In genomic region chr4:59762344-59762743, GRCh38 we compare ENCODE assay signal across 35 cellular contexts.
"Had no signal": no experiment of that assay in that cellular context is flagged by ENCODE, and none has a peak within 500 bp of the region (broad histone marks: within the 10 kb centered on the region; RNA-seq: fewer than 3 reads in every experiment).

No MANE protein-coding gene starts in this region.

- H3K36me3 ChIP-seq: MG63 had no signal

- DNase-seq: Karpas-422, Kasumi-1, MG63, MM.1S, MV-4-11, NCI-H1048, NCI-H1092, NCI-H1092 treated with DMSO at 0.1 percent for 48 hours, NCI-H1105, NCI-H1105 treated with DMSO at 0.1 percent for 48 hours, NCI-H1417, NCI-H1417 treated with DMSO at 0.1 percent for 48 hours, NCI-H1436, NCI-H1436 treated with DMSO at 0.1 percent for 48 hours, NCI-H146, NCI-H1694, NCI-H1694 treated with DMSO at 0.1 percent for 48 hours, NCI-H187, NCI-H187 treated with DMSO at 0.1 percent for 48 hours, NCI-H1930, NCI-H2029, NCI-H2029 treated with DMSO at 0.1 percent for 48 hours, NCI-H2081, NCI-H2081 treated with DMSO at 0.1 percent for 48 hours, NCI-H2107, NCI-H2171, NCI-H2171 treated with DMSO at 0.1 percent for 48 hours, NCI-H2227 treated with DMSO at 0.1 percent for 48 hours, NCI-H226, NCI-H345, NCI-H446, NCI-H446 treated with DMSO at 0.1 percent for 48 hours, NCI-H510A, NCI-H510A treated with DMSO at 0.1 percent for 48 hours, NCI-H524 had no signal

- H3K4me3 ChIP-seq: MG63 had no signal

- H3K27me3 ChIP-seq: MG63 had no signal

- H3K9me3 ChIP-seq: MG63 had no signal
